In the genomic region with DNA sequence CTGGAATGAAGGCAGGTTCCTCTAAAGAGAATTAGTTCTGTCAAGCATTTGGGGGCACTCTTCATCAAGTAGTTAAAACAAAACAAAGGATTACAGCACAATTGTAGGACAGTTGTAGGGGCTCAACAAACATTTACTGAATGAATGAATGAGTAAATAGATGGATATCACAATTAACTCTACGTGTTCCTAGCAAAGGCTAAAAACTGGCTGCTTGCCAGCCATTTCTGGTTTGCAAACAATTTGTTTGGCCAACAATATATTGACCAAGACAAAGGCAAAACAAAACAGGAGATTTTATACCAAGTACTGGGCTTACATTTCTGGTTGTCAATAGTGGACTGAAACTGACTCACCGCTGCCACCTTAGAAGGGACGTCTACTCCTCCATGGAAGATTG, we compare ENCODE assay signal across 1 cellular context.
TF ChIP-seq lines count a peak whose summit lies in the region.

No MANE protein-coding gene starts in this region.

TF ChIP-seq in GM23338, 12 proteins besides CTCF, POLR2A, EP300 and RAD21 (continued from another document):
- TF ChIP-seq, protein P1, sequence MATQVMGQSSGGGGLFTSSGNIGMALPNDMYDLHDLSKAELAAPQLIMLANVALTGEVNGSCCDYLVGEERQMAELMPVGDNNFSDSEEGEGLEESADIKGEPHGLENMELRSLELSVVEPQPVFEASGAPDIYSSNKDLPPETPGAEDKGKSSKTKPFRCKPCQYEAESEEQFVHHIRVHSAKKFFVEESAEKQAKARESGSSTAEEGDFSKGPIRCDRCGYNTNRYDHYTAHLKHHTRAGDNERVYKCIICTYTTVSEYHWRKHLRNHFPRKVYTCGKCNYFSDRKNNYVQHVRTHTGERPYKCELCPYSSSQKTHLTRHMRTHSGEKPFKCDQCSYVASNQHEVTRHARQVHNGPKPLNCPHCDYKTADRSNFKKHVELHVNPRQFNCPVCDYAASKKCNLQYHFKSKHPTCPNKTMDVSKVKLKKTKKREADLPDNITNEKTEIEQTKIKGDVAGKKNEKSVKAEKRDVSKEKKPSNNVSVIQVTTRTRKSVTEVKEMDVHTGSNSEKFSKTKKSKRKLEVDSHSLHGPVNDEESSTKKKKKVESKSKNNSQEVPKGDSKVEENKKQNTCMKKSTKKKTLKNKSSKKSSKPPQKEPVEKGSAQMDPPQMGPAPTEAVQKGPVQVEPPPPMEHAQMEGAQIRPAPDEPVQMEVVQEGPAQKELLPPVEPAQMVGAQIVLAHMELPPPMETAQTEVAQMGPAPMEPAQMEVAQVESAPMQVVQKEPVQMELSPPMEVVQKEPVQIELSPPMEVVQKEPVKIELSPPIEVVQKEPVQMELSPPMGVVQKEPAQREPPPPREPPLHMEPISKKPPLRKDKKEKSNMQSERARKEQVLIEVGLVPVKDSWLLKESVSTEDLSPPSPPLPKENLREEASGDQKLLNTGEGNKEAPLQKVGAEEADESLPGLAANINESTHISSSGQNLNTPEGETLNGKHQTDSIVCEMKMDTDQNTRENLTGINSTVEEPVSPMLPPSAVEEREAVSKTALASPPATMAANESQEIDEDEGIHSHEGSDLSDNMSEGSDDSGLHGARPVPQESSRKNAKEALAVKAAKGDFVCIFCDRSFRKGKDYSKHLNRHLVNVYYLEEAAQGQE (IDR thresholded peaks at IDR 0.05; ENCODE audit: unreplicated experiment): no peak
